In genomic region chr5:170109059-170110031, GRCh38 we compare ENCODE assay signal across 21 cellular contexts. TPM values are rescaled to one million over a fixed set of nuclear protein-coding genes. Genes with fewer than 3 reads are reported as not detected.
A peak's percentile ranks its signal among the peaks of the same experiment; 100 is the strongest.
DNase-seq lines count a peak whose midpoint lies in the region; ATAC-seq, FAIRE-seq and TF ChIP-seq lines count a peak whose summit lies in the region.
"Had no signal": no experiment of that assay in that cellular context is flagged by ENCODE, and none has a peak within 500 bp of the region (broad histone marks: within the 10 kb centered on the region; RNA-seq: fewer than 3 reads in every experiment).

No MANE protein-coding gene starts in this region.

- no peak for ATAC-seq in HG03095 (IDR thresholded peaks at IDR 0.05; ENCODE audit: unreplicated experiment)
- ATAC-seq: A549, HepG2 had no signal

- H3K23ac ChIP-seq in trophoblast cell (ENCODE audit: low read length): no peak overlapping the region

- no peak overlapping the region for H4K91ac ChIP-seq in trophoblast cell (ENCODE audit: low read depth, low read length)

- H3K4me1 Mint-ChIP-seq in endodermal cell: peaks cover 70% of the 10 kb centered on the region
- H3K4me1 Mint-ChIP-seq: CD4-positive, alpha-beta memory T cell had no signal

- no peaks in the 10 kb centered on the region for H3K79me2 ChIP-seq in trophoblast cell (ENCODE audit: control insufficient read depth, insufficient read depth, low read length, poor library complexity)

- H3K9me3 ChIP-seq in HUES48 (ENCODE audit: control insufficient read depth, insufficient read depth, low read length) (no peaks in the 10 kb centered on the region), endodermal cell (ENCODE audit: control insufficient read depth, low read length) (no peaks in the 10 kb centered on the region), trophoblast cell (ENCODE audit: insufficient read depth, low read depth, low read length) (peaks cover 2% of the 10 kb centered on the region)
- H3K9me3 ChIP-seq: A549, HAP-1 had no signal

- no peak overlapping the region for H2AFZ ChIP-seq in trophoblast cell (ENCODE audit: insufficient read depth, low read length, poor library complexity)

- WGBS in endodermal cell (ENCODE audit: insufficient coverage in 1 of 2, insufficient read length in 1 of 2), 2 experiments: 39% methylated on average over 7 of the region's 7 CpGs; no CpG with 5 or more reads in 1 of the 2 experiments
- WGBS in trophoblast cell (ENCODE audit: extremely low coverage, insufficient coverage, insufficient read length): no CpG with 5 or more reads among the region's 7 CpGs

- H3K36me3 ChIP-seq in HUES48 (ENCODE audit: control insufficient read depth, insufficient read depth, low read length): no peaks in the 10 kb centered on the region
- no peaks in the 10 kb centered on the region for H3K36me3 ChIP-seq in endodermal cell (ENCODE audit: control insufficient read depth, insufficient read depth, low read length)
- no peaks in the 10 kb centered on the region for H3K36me3 ChIP-seq in trophoblast cell (ENCODE audit: control insufficient read depth in 1 of 2, insufficient read depth in 2 of 2, low read length in 2 of 2)
- H3K36me3 ChIP-seq: HAP-1 had no signal

- in situ Hi-C loops in Caki2 (cut with HindIII; ENCODE audit: low pct_unique_long_range_greater_than_20kb, low sequenced_read_pairs): no loop called here

- H2BK12ac ChIP-seq in trophoblast cell (ENCODE audit: low read length): no peak overlapping the region

- peak; percentile 41 for DNase-seq in Caki2 (ENCODE audit: low read depth)
- peak; percentile 91 for DNase-seq in endodermal cell
- DNase-seq in trophoblast cell: no peak
- DNase-seq in activated CD4-positive, alpha-beta T cell treated with anti-CD3 and anti-CD28 coated beads for 4 hours: no peak
- no peak for DNase-seq in HTR-8/SVneo (ENCODE audit: insufficient read length, low spot score)
- DNase-seq: CD4-positive, alpha-beta memory T cell; DMS53; KBM-7; NCI-H1105 treated with DMSO at 0.1 percent for 48 hours; NCI-H1694; NCI-H2081 treated with DMSO at 0.1 percent for 48 hours; NCI-H748 treated with DMSO at 0.1 percent for 48 hours; NK-92 treated with Interleukin-12 subunit alpha and Interleukin-12 subunit beta, amount 100 ng/mL, for 24 hours; Right ventricle myocardium superior had no signal

- H3K14ac ChIP-seq in trophoblast cell (ENCODE audit: low read length): no peak overlapping the region

- no peak overlapping the region for H4K8ac ChIP-seq in trophoblast cell (ENCODE audit: low read depth, low read length)

- H3K4me1 ChIP-seq in HUES48 (ENCODE audit: control insufficient read depth, insufficient read depth, low read length) (peaks cover 28% of the 10 kb centered on the region), endodermal cell (ENCODE audit: control insufficient read depth, insufficient read depth, low read length) (peaks cover 19% of the 10 kb centered on the region), trophoblast cell (ENCODE audit: control insufficient read depth in 1 of 2, insufficient read depth in 2 of 2, low read length in 2 of 2) (peaks cover 10 to 17% of the 10 kb centered on the region in 2 experiments)
- H3K4me1 ChIP-seq: A549, HAP-1 had no signal

- no peak overlapping the region for H3K18ac ChIP-seq in trophoblast cell (ENCODE audit: low read length)

- H3K9ac ChIP-seq in HUES48 (ENCODE audit: low read depth, low read length) (no peak overlapping the region), endodermal cell (ENCODE audit: extremely low read depth, low read length, poor library complexity, severe bottlenecking) (peak overlapping the region; percentile 38), trophoblast cell (ENCODE audit: low read length) (peak overlapping the region; percentile 15)

- FAIRE-seq in HTR-8/SVneo (lab: Jason Lieb, UNC): no peak
- FAIRE-seq: A549, HepG2 had no signal

- peaks cover 43% of the 10 kb centered on the region for H3K27me3 Mint-ChIP-seq in endodermal cell (ENCODE audit: insufficient read depth)

- no peaks in the 10 kb centered on the region for H3K36me3 Mint-ChIP-seq in endodermal cell (ENCODE audit: low read depth)
- H3K36me3 Mint-ChIP-seq: CD4-positive, alpha-beta memory T cell had no signal

- peak overlapping the region; percentile 96 for H3K27ac Mint-ChIP-seq in endodermal cell
- H3K27ac Mint-ChIP-seq: CD4-positive, alpha-beta memory T cell had no signal

- H3K4me2 ChIP-seq in trophoblast cell (ENCODE audit: low read length): no peak overlapping the region
- H3K4me2 ChIP-seq: A549 had no signal

- H3K4me3 Mint-ChIP-seq in endodermal cell: peak overlapping the region; percentile 3
- H3K4me3 Mint-ChIP-seq: CD4-positive, alpha-beta memory T cell had no signal

- H2AK5ac ChIP-seq in trophoblast cell (ENCODE audit: low read length): no peak overlapping the region

- H3K4me3 ChIP-seq in HUES48 (ENCODE audit: low read depth, low read length) (no peak overlapping the region), endodermal cell (ENCODE audit: low read length) (no peak overlapping the region), trophoblast cell (ENCODE audit: low read depth, low read length) (no peak overlapping the region)
- H3K4me3 ChIP-seq: A549, HAP-1 had no signal

- H4K12ac ChIP-seq in trophoblast cell (ENCODE audit: low read depth, low read length): no peak overlapping the region

- no peak overlapping the region for H2BK5ac ChIP-seq in trophoblast cell (ENCODE audit: low read depth, low read length, poor library complexity)

- TF ChIP-seq CTCF in endodermal cell (conservative IDR thresholded peaks at IDR 0.05): peak; percentile 59

- no peak overlapping the region for H3K4ac ChIP-seq in trophoblast cell (ENCODE audit: low read depth, low read length)

- no peaks in the 10 kb centered on the region for H3K9me3 Mint-ChIP-seq in endodermal cell
- H3K9me3 Mint-ChIP-seq: CD4-positive, alpha-beta memory T cell had no signal

- H3K27ac ChIP-seq in HUES48 (ENCODE audit: low read depth, low read length) (peak overlapping the region; percentile 18), endodermal cell (ENCODE audit: low read depth, low read length) (no peak overlapping the region), trophoblast cell (ENCODE audit: low read depth, low read length) (no peak overlapping the region)
- H3K27ac ChIP-seq: A549 had no signal

- H3K79me1 ChIP-seq in trophoblast cell (ENCODE audit: low read length): peaks cover 2% of the 10 kb centered on the region

- H3K27me3 ChIP-seq in HUES48 (ENCODE audit: control insufficient read depth, insufficient read depth, low read length) (peaks cover 81% of the 10 kb centered on the region), endodermal cell (ENCODE audit: control insufficient read depth, insufficient read depth, low read length, poor library complexity, severe bottlenecking) (no peaks in the 10 kb centered on the region), trophoblast cell (ENCODE audit: insufficient read depth, low read length) (no peaks in the 10 kb centered on the region)

- no peak overlapping the region for H2BK120ac ChIP-seq in trophoblast cell (ENCODE audit: insufficient read depth, low read length, poor library complexity)

RNA-seq across cellular contexts. Expression of gene FOXI1, which starts 3.6 kb away (rescaled TPM):
- total RNA-seq in Caki2 (2014; rRNA removed; shearing (Covaris generic); ENCODE audit: low replicate concordance): not detected in 2 replicates
- 1 to 10 TPM in 1 of 2 donors, under 1 TPM in 1; 0.44 to 3.5 TPM for total RNA-seq in endodermal cell
- 0.18 TPM for polyA plus RNA-seq in endodermal cell (2013, experiment 1 of 2)
- 0.17 TPM for polyA plus RNA-seq in endodermal cell (2013, experiment 2 of 2)
- polyA plus RNA-seq in trophoblast cell (2013): 0.08 and 0.16 TPM in 2 replicates
- total RNA-seq: CD4-positive, alpha-beta memory T cell; HepG2; NCI-H460; Right ventricle myocardium superior had no signal
- polyA plus RNA-seq: A549; BJ; CD4-positive, alpha-beta memory T cell; HepG2 had no signal

Comparison
In these comparisons a context has a peak if more than half of its experiments do, and no peak if none do; other contexts are left out.
1. DNase-seq: peak in Caki2 (single experiment) and endodermal cell (single experiment); none in trophoblast cell (0 of 2), activated CD4-positive, alpha-beta T cell treated with anti-CD3 and anti-CD28 coated beads for 4 hours (0 of 2) and HTR-8/SVneo (single experiment).